ENCODE assay signal across 1 cellular context in the genomic region with DNA sequence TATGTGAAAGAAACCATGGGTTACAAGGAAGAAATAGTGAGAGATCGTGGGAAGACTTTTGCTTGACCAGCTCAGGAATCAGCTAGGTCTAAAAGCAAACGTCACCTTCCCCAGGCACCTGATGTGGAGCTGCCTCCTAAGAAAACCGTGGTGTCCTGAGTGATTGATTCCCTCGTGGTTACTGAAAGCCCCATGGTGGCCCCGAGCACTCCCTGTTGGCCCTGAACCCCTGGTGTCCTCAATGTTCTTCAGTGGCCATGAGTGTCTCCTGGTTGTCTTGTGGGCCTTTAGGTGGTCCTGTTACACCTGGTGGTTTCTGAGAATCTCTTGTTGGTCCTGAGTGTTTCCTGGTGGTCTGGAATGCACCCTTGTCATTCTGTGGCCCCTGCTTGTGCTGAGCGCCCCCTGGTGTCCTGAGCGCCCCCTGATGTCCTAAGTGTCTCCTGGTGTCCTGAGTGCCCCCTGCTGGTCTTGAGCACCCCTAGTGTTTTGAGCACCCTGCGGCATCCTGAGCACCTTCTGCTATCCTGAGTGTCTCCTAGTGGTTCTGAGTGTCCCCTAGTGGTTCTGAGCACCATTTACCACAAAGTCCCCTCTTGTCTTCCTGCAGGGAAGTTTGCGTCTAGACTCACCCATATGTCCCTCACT.
TF ChIP-seq lines count a peak whose summit lies in the region.

No MANE protein-coding gene starts in this region.

TF ChIP-seq in H1, 55 proteins besides CTCF, POLR2A, EP300 and RAD21 (continued from another document):
- TF ChIP-seq CHD7 (IDR thresholded peaks at IDR 0.05; ENCODE audit: insufficient replicate concordance, low read length): no peak
- no peak for TF ChIP-seq KDM4A (IDR thresholded peaks at IDR 0.05; ENCODE audit: low read depth, low read length, severe bottlenecking)
- no peak for TF ChIP-seq JUN (IDR thresholded peaks at IDR 0.05; ENCODE audit: low read depth, low read length)
- TF ChIP-seq SP4 (IDR thresholded peaks at IDR 0.05; ENCODE audit: low read length): no peak
- no peak for TF ChIP-seq KDM1A (IDR thresholded peaks at IDR 0.05; ENCODE audit: borderline replicate concordance, low read length)
- no peak for TF ChIP-seq EGR1 (IDR thresholded peaks at IDR 0.05; ENCODE audit: borderline replicate concordance, low read depth, low read length)
TF ChIP-seq in H1: peak in this region for 0.
